Comparison of ENCODE assay signal across 12 cellular contexts in the genomic region with DNA sequence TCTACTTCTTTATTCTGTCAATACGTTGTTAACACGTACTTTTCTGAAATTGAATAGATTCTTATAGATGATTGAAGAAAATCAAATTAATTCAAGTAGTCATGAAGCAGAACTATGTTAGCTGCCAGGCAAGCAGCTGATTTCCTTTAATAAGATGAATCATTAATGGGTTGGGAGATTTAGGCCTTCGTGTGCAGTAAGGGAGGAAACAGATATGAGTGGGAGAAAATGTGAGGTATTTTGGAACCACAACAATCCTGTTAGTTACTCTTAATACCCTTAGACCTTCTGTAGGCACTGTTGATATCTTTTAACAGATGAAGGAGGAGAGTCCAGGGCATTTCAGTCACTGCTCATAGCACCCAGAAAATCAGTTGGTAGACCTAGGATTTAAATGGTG.
DNase-seq lines count a peak whose midpoint lies in the region; ATAC-seq and TF ChIP-seq lines count a peak whose summit lies in the region.
"Had no signal": no experiment of that assay in that cellular context is flagged by ENCODE, and none has a peak within 500 bp of the region (broad histone marks: within the 10 kb centered on the region; RNA-seq: fewer than 3 reads in every experiment).

No MANE protein-coding gene starts in this region.

- no peaks in the 10 kb centered on the region for H3K9me3 Mint-ChIP-seq in natural killer cell
- H3K9me3 Mint-ChIP-seq in nephron progenitor cell: peaks cover 9% of the 10 kb centered on the region
- H3K9me3 Mint-ChIP-seq in immature natural killer cell: peaks cover 0 to 3% (median 0%) of the 10 kb centered on the region in 6 donors
- H3K9me3 Mint-ChIP-seq: activated T-helper 2 cell treated with anti-CD3 and anti-CD28 coated beads, Interferon-gamma antibody, Interleukin-2, Interleukin-4, amounts not matched to agents 10 μg/mL and 5 μg/mL and 100 μg/mL, durations not matched to agents 14 hours and 24 hours and 36 hours; IgD-negative memory B cell had no signal

- H3K4me1 Mint-ChIP-seq in natural killer cell: peaks cover 18 to 38% of the 10 kb centered on the region in 2 donors
- peaks cover 47% of the 10 kb centered on the region for H3K4me1 Mint-ChIP-seq in nephron progenitor cell
- peaks cover 18 to 35% of the 10 kb centered on the region in 2 donors for H3K4me1 Mint-ChIP-seq in immature natural killer cell

- TF ChIP-seq POLR2A in NB4 (IDR thresholded peaks at IDR 0.05; ENCODE audit: extremely low read depth, insufficient read length): no peak

- TF ChIP-seq CTCF in NB4 (IDR thresholded peaks at IDR 0.05; ENCODE audit: low read depth, low read length) (no peak), natural killer cell (IDR thresholded peaks at IDR 0.05) (no peak), nephron progenitor cell (IDR thresholded peaks at IDR 0.05) (no peak)

- no peaks in the 10 kb centered on the region for H3K27me3 Mint-ChIP-seq in natural killer cell (ENCODE audit: low read depth in 2 of 2)
- no peaks in the 10 kb centered on the region for H3K27me3 Mint-ChIP-seq in nephron progenitor cell (ENCODE audit: low read depth, poor library complexity)
- H3K27me3 Mint-ChIP-seq in immature natural killer cell (ENCODE audit: low read depth in 3 of 3): peaks cover 0 to 1% (median 0%) of the 10 kb centered on the region in 3 donors
- H3K27me3 Mint-ChIP-seq: IgD-negative memory B cell had no signal

- intact Hi-C loops in natural killer cell (cut with micrococcal nuclease): no loop called here

- H3K27ac Mint-ChIP-seq in natural killer cell (peak overlapping the region; percentile 25 to 30), nephron progenitor cell (no peak overlapping the region), immature natural killer cell (peak overlapping the region in 3 of 6 donors; percentile 10 to 70 (median 53))
- H3K27ac Mint-ChIP-seq: activated T-helper 2 cell treated with anti-CD3 and anti-CD28 coated beads, Interferon-gamma antibody, Interleukin-2, Interleukin-4, amounts not matched to agents 10 μg/mL and 5 μg/mL and 100 μg/mL, durations not matched to agents 14 hours and 24 hours and 36 hours had no signal

- H3K36me3 Mint-ChIP-seq in natural killer cell (no peaks in the 10 kb centered on the region), nephron progenitor cell (ENCODE audit: low read depth) (peaks cover 31% of the 10 kb centered on the region), immature natural killer cell (peaks cover 0 to 17% (median 5%) of the 10 kb centered on the region in 3 donors)

- H3K4me3 Mint-ChIP-seq in natural killer cell (no peak overlapping the region), nephron progenitor cell (no peak overlapping the region), immature natural killer cell (no peak overlapping the region)

- no peak overlapping the region for H3K4me3 ChIP-seq in NB4 (ENCODE audit: low read depth, low read length)

- DNase-seq in AG20443 (ENCODE audit: low spot score) (peak; percentile 72), NB4 (ENCODE audit: low read depth) (peak; percentile 24), dermis blood vessel endothelial cell (peak; percentile 85), natural killer cell (no peak), NCI-H1417 (lab: John Stamatoyannopoulos, UW) (no peak), nephron progenitor cell (no peak), immature natural killer cell (no peak)
- DNase-seq: DND-41, NCI-H526 treated with DMSO at 0.1 percent for 48 hours had no signal

- ATAC-seq in natural killer cell (no peak), GM18502 (IDR thresholded peaks at IDR 0.05; ENCODE audit: poor library complexity, unreplicated experiment) (no peak)

Comparison
In these comparisons a context has a peak if more than half of its experiments do, and no peak if none do; other contexts are left out.
1. DNase-seq: peak in AG20443 (single experiment), NB4 (single experiment) and dermis blood vessel endothelial cell (single experiment); none in natural killer cell (single experiment), NCI-H1417 (0 of 3), nephron progenitor cell (single experiment) and immature natural killer cell (0 of 3).